Comparison of ENCODE assay signal across 1 cellular context in genomic region chr1:220696863-220697231, GRCh38.
TF ChIP-seq lines count a peak whose summit lies in the region.

No MANE protein-coding gene starts in this region.

TF ChIP-seq in SK-N-SH, 30 proteins besides CTCF, POLR2A, EP300 and RAD21 (continued from another document):
- no peak for TF ChIP-seq SMC3 (IDR thresholded peaks at IDR 0.05; ENCODE audit: low read depth, low read length)
- no peak for TF ChIP-seq RFX5 (IDR thresholded peaks at IDR 0.05; ENCODE audit: low read length)
- no peak for TF ChIP-seq FOXJ3 (CRISPR knock-in tag; IDR thresholded peaks at IDR 0.05)
